Comparison of ENCODE assay signal across 9 cellular contexts in the genomic region with DNA sequence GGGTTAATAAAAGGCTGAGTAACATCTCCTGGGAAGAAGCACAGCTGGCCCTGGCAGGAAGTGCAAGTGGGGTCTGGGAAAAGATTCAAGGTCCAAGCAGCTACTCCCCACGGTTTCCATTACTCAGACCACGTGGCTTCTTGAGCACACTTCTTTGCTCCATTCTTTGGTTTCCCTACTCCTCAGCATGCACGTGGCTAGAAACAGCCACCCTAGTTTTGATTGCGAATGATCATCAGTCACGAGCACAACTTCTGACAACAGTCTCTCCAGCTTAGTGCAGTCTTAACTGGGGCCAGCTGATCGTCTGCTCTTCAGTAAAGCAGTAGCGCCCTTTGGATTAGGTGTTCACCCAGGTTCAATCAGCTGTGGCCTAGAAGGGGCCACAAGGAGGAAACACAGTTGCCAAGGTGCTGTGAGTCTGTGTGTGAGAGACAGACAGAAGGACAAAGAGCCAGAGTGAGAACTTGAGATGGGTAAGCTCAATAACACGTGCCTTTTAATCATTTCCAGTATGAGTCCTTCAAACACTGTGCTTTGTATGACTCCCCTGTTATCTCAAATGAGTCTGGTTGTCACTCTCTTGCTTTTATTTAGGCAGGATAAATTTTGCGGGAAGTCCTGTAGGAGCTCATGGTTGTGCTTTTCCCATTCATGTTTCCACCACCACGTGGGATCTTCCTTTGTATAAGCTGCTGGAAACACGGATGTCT. TPM values are rescaled to one million over a fixed set of nuclear protein-coding genes. Genes with fewer than 3 reads are reported as not detected.
A peak's percentile ranks its signal among the peaks of the same experiment; 100 is the strongest.
DNase-seq lines count a peak whose midpoint lies in the region; ATAC-seq and TF ChIP-seq lines count a peak whose summit lies in the region.
"Had no signal": no experiment of that assay in that cellular context is flagged by ENCODE, and none has a peak within 500 bp of the region (broad histone marks: within the 10 kb centered on the region; RNA-seq: fewer than 3 reads in every experiment).

No MANE protein-coding gene starts in this region.

- POLR2A ChIA-PET in CD4-positive, alpha-beta T cell (lab: Charles Lee), result interaction anchor here (1.2 to 3.5 kb wide), 5 partner anchors 10 to 46 kb away, joined by 3 to 20 read pairs (median 5); no protein-coding TSS in a partner anchor
- POLR2A ChIA-PET in RWPE1 (lab: Yijun Ruan, JAX; ENCODE audit: low non-redundant PET), result no interaction called here

- H3K27me3 Mint-ChIP-seq in CD4-positive, alpha-beta T cell, result peaks cover 44% of the 10 kb centered on the region
- no peaks in the 10 kb centered on the region for H3K27me3 Mint-ChIP-seq in osteocyte (ENCODE audit: unreplicated experiment)

- no peak overlapping the region for H3K27ac Mint-ChIP-seq in CD4-positive, alpha-beta T cell
- H3K27ac Mint-ChIP-seq in osteocyte (ENCODE audit: unreplicated experiment), result peak overlapping the region; percentile 88

- H3K36me3 Mint-ChIP-seq in CD4-positive, alpha-beta T cell (ENCODE audit: low read depth), result no peaks in the 10 kb centered on the region
- no peaks in the 10 kb centered on the region for H3K36me3 Mint-ChIP-seq in osteocyte (ENCODE audit: unreplicated experiment)

- ATAC-seq in CD4-positive, alpha-beta T cell (ENCODE audit: poor library complexity), result no peak
- ATAC-seq in GM21576 (IDR thresholded peaks at IDR 0.05; ENCODE audit: unreplicated experiment) (no peak), GM18502 (IDR thresholded peaks at IDR 0.05; ENCODE audit: poor library complexity, unreplicated experiment) (no peak)

- peaks cover 34% of the 10 kb centered on the region for H3K79me2 ChIP-seq in fibroblast of lung (ENCODE audit: control insufficient read depth, insufficient read depth, low read length)

- peaks cover 8% of the 10 kb centered on the region for H3K4me1 ChIP-seq in fibroblast of lung (ENCODE audit: control insufficient read depth, extremely low read depth, insufficient read depth, low read length)

- H3K27me3 ChIP-seq in CD4-positive, alpha-beta T cell (ENCODE audit: control insufficient read depth, insufficient read depth, low read length), result no peaks in the 10 kb centered on the region
- H3K27me3 ChIP-seq in fibroblast of lung (ENCODE audit: control insufficient read depth, insufficient read depth, low read length) (no peaks in the 10 kb centered on the region), H7 (ENCODE audit: control insufficient read depth, insufficient read depth, low read length) (peaks cover 6% of the 10 kb centered on the region; the same call in 1 of the 2 replicates)

- peaks cover 6% of the 10 kb centered on the region for H3K9me3 Mint-ChIP-seq in CD4-positive, alpha-beta T cell
- no peaks in the 10 kb centered on the region for H3K9me3 Mint-ChIP-seq in osteocyte (ENCODE audit: unreplicated experiment)

- no peaks in the 10 kb centered on the region for H3K9me3 ChIP-seq in CD4-positive, alpha-beta T cell (ENCODE audit: control insufficient read depth, low read length)
- no peaks in the 10 kb centered on the region for H3K9me3 ChIP-seq in fibroblast of lung (ENCODE audit: control insufficient read depth, insufficient read depth, low read depth, low read length)

- peaks cover 16% of the 10 kb centered on the region for H3K4me1 Mint-ChIP-seq in CD4-positive, alpha-beta T cell (ENCODE audit: low read depth)
- H3K4me1 Mint-ChIP-seq in osteocyte (ENCODE audit: unreplicated experiment), result peaks cover 46% of the 10 kb centered on the region

- no peak overlapping the region for H2AFZ ChIP-seq in fibroblast of lung (ENCODE audit: low read length)

- peak overlapping the region; percentile 79 for H3K4me3 Mint-ChIP-seq in CD4-positive, alpha-beta T cell
- H3K4me3 Mint-ChIP-seq in osteocyte (ENCODE audit: unreplicated experiment), result peak overlapping the region; percentile 75

- no peak overlapping the region for H3K27ac ChIP-seq in CD4-positive, alpha-beta T cell (ENCODE audit: low read depth, low read length)
- H3K27ac ChIP-seq in RWPE1 (peak overlapping the region; percentile 91), fibroblast of lung (ENCODE audit: insufficient read depth, low read length) (peak overlapping the region; percentile 94)

- no peak for DNase-seq in CD4-positive, alpha-beta T cell
- DNase-seq in RWPE1 (ENCODE audit: low spot score) (no peak), fibroblast of lung (ENCODE audit: low read depth in 2 of 2) (peak; percentile 82 to 84), osteocyte (ENCODE audit: extremely low spot score, unreplicated experiment) (no peak), NCI-H146 treated with DMSO at 0.1 percent for 48 hours (lab: John Stamatoyannopoulos, UW; ENCODE audit: unreplicated experiment) (no peak), H7 (no peak)
- DNase-seq: NCI-H524 treated with DMSO at 0.1 percent for 48 hours had no signal

- H3K4me2 ChIP-seq in fibroblast of lung (ENCODE audit: extremely low read depth, insufficient read depth, low read length), result no peak overlapping the region

- no peak overlapping the region for H3K4me3 ChIP-seq in fibroblast of lung (replicated peaks in 1 of 4; ENCODE audit: control extremely low read depth in 1 of 4, insufficient read depth in 1 of 4, low read depth in 3 of 4, low read length in 4 of 4)
- H3K4me3 ChIP-seq in H7 (ENCODE audit: insufficient read depth, low read depth, low read length), result no peak overlapping the region

- H3K36me3 ChIP-seq in fibroblast of lung (ENCODE audit: control insufficient read depth, insufficient read depth, low read length) (peaks cover 6% of the 10 kb centered on the region), H7 (replicated peaks; ENCODE audit: control insufficient read depth, insufficient read depth, low read length) (no peaks in the 10 kb centered on the region)

- H4K20me1 ChIP-seq in fibroblast of lung (ENCODE audit: control insufficient read depth, extremely low read depth, insufficient read depth, low read length), result no peaks in the 10 kb centered on the region

- H3K9ac ChIP-seq in fibroblast of lung (ENCODE audit: insufficient read depth, low read length), result no peak overlapping the region

- TF ChIP-seq CTCF in CD4-positive, alpha-beta T cell (IDR thresholded peaks at IDR 0.05), result no peak
- no peak for TF ChIP-seq CTCF in RWPE1 (conservative IDR thresholded peaks at IDR 0.05; ENCODE audit: low read depth)
- no peak for TF ChIP-seq CTCF in fibroblast of lung (conservative IDR thresholded peaks at IDR 0.05 in 1 of 2, IDR thresholded peaks at IDR 0.05 in 1 of 2; ENCODE audit: low read depth in 1 of 2, low read length in 2 of 2)
- TF ChIP-seq CTCF in osteocyte (IDR thresholded peaks at IDR 0.05), result no peak

- intact Hi-C loops in CD4-positive, alpha-beta T cell (cut with DNase I, micrococcal nuclease), result loop anchor here (2.0 to 5.0 kb wide), 2 partner anchors 44 to 46 kb away; no protein-coding TSS in a partner anchor

- CTCF ChIA-PET in CD4-positive, alpha-beta T cell (lab: Charles Lee), result interaction anchor here (0.5 to 0.6 kb wide), 2 partner anchors 64 to 294 kb away, joined by 3 to 4 read pairs; no protein-coding TSS in a partner anchor
- CTCF ChIA-PET in RWPE1 (lab: Yijun Ruan, JAX), result interaction anchor here (0.5 to 0.9 kb wide), 2 partner anchors 105 to 223 kb away, joined by 3 read pairs; no protein-coding TSS in a partner anchor

RNA-seq across cellular contexts. Expression of a gene that starts 1.0 kb away (rescaled TPM):
- under 1 TPM; 0.08 to 0.98 TPM for total RNA-seq in CD4-positive, alpha-beta T cell
- total RNA-seq in fibroblast of lung (21.8 and 27.7 TPM in 2 replicates), osteocyte (144 and 148 TPM in 2 replicates)
- 120 and 195 TPM in 2 replicates for polyA plus RNA-seq in fibroblast of lung
- polyA plus RNA-seq in fibroblast of lung (2012), result 89.0 and 144 TPM in 2 replicates
- 88.0 and 124 TPM in 2 replicates for polyA minus RNA-seq in fibroblast of lung (ENCODE audit: low replicate concordance)
- total RNA-seq in H7 (2014; rRNA removed; shearing (Covaris generic)), result 7.5 and 8.4 TPM in 2 replicates

Comparison
In these comparisons a context has a peak if more than half of its experiments do, and no peak if none do; other contexts are left out.
1. DNase-seq: peak in fibroblast of lung (2 of 2); none in CD4-positive, alpha-beta T cell (0 of 10), RWPE1 (single experiment), osteocyte (single experiment), NCI-H146 treated with DMSO at 0.1 percent for 48 hours (single experiment) and H7 (single experiment).